ENCODE assay signal across 10 cellular contexts in the genomic region with DNA sequence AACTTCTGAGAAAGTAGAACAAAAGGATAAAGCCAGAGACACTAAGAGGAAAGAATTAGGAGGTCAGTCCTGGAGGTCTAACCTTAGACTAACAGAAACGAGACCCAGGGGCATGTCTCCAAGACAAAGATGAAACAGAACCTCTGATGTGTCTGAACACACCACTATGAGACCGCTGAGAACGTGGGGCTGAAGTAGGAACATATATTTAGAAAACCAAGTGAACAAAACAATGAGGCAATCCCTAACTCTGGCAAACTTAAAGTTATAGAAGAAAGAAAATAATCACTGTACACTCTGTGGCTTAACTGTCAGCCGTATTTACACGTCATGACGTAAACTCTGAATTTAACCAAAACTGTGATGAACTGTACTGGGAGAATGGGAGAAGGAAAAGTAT. TPM values are rescaled to one million over a fixed set of nuclear protein-coding genes. Genes with fewer than 3 reads are reported as not detected.
DNase-seq lines count a peak whose midpoint lies in the region; ATAC-seq, FAIRE-seq and TF ChIP-seq lines count a peak whose summit lies in the region.
"Had no signal": no experiment of that assay in that cellular context is flagged by ENCODE, and none has a peak within 500 bp of the region (broad histone marks: within the 10 kb centered on the region; RNA-seq: fewer than 3 reads in every experiment).

No MANE protein-coding gene starts in this region.

- WGBS in GM23248 (ENCODE audit: low coverage in 1 of 2, low lambda C conversion rate in 2 of 2, missing lambda C conversion rate in 2 of 2), 2 experiments, result 19 to 26% methylated on average over 6 of the region's 6 CpGs
- 68 to 79% (median 76%) methylated on average over 6 of the region's 6 CpGs for WGBS in psoas muscle, 3 donors

- H3K27ac Mint-ChIP-seq in activated T-helper 2 cell treated with anti-CD3 and anti-CD28 coated beads, Interferon-gamma antibody, Interleukin-2, Interleukin-4, amounts not matched to agents 10 μg/mL and 5 μg/mL and 100 μg/mL, durations not matched to agents 14 hours and 24 hours and 36 hours, result peak overlapping the region; percentile 63
- no peak overlapping the region for H3K27ac Mint-ChIP-seq in stimulated activated naive B cell treated with anti-CD40 and anti-IgM and Interleukin-4, amounts not matched to agents 10 μg/mL and 1 μg/mL and 100 μg/mL, for 72 hours
- H3K27ac Mint-ChIP-seq in T-cell, result no peak overlapping the region
- H3K27ac Mint-ChIP-seq: CD4-positive, alpha-beta T cell had no signal

- TF ChIP-seq CTCF in fibroblast of the aortic adventitia (IDR thresholded peaks at IDR 0.05; ENCODE audit: insufficient read depth, low read length) (no peak), psoas muscle (IDR thresholded peaks at IDR 0.05) (no peak)

- H3K4me3 Mint-ChIP-seq in activated T-helper 2 cell treated with anti-CD3 and anti-CD28 coated beads, Interferon-gamma antibody, Interleukin-2, Interleukin-4, amounts not matched to agents 10 μg/mL and 5 μg/mL and 100 μg/mL, durations not matched to agents 14 hours and 24 hours and 36 hours (ENCODE audit: low read depth), result no peak overlapping the region
- H3K4me3 Mint-ChIP-seq in stimulated activated naive B cell treated with anti-CD40 and anti-IgM and Interleukin-4, amounts not matched to agents 10 μg/mL and 1 μg/mL and 100 μg/mL, for 72 hours, result no peak overlapping the region
- no peak overlapping the region for H3K4me3 Mint-ChIP-seq in T-cell
- H3K4me3 Mint-ChIP-seq: CD4-positive, alpha-beta T cell had no signal

- H3K4me1 ChIP-seq in GM23248 (ENCODE audit: insufficient read depth) (peaks cover 77% of the 10 kb centered on the region), psoas muscle (peaks cover 40% of the 10 kb centered on the region)

- H3K4me3 ChIP-seq in GM23248 (peak overlapping the region; percentile 20), fibroblast of the aortic adventitia (ENCODE audit: low read depth, low read length) (no peak overlapping the region), psoas muscle (no peak overlapping the region)

- CTCF ChIA-PET in T-cell (lab: Charles Lee), result no interaction called here

- intact Hi-C loops in activated T-helper 2 cell treated with anti-CD3 and anti-CD28 coated beads, Interferon-gamma antibody, Interleukin-2, Interleukin-4, amounts not matched to agents 10 μg/mL and 5 μg/mL and 100 μg/mL, durations not matched to agents 14 hours and 24 hours and 36 hours (cut with micrococcal nuclease), result no loop called here
- intact Hi-C loops in psoas muscle (cut with DNase I), result loop anchor here in 1 of 2 donors (2.0 kb wide), 1 partner anchor 26 kb away; no protein-coding TSS in a partner anchor

- peaks cover 85% of the 10 kb centered on the region for H3K79me2 ChIP-seq in GM23248 (ENCODE audit: insufficient read depth)

- H3K27ac ChIP-seq in GM23248, result peak overlapping the region; percentile 99
- peak overlapping the region; percentile 34 for H3K27ac ChIP-seq in psoas muscle

- POLR2A ChIA-PET in T-cell (lab: Charles Lee), result interaction anchor here in 1 of 2 donors (0.7 kb wide), 1 partner anchor 12 kb away, joined by 3 read pairs; no protein-coding TSS in a partner anchor

- no peaks in the 10 kb centered on the region for H3K27me3 Mint-ChIP-seq in activated T-helper 2 cell treated with anti-CD3 and anti-CD28 coated beads, Interferon-gamma antibody, Interleukin-2, Interleukin-4, amounts not matched to agents 10 μg/mL and 5 μg/mL and 100 μg/mL, durations not matched to agents 14 hours and 24 hours and 36 hours (ENCODE audit: low read depth)
- H3K27me3 Mint-ChIP-seq in stimulated activated naive B cell treated with anti-CD40 and anti-IgM and Interleukin-4, amounts not matched to agents 10 μg/mL and 1 μg/mL and 100 μg/mL, for 72 hours, result no peaks in the 10 kb centered on the region
- no peaks in the 10 kb centered on the region for H3K27me3 Mint-ChIP-seq in T-cell
- H3K27me3 Mint-ChIP-seq: CD4-positive, alpha-beta T cell had no signal

- no peaks in the 10 kb centered on the region for H3K9me2 ChIP-seq in GM23248 (ENCODE audit: insufficient read depth)

- peak overlapping the region; percentile 81 for H3K9ac ChIP-seq in GM23248

- H3K36me3 Mint-ChIP-seq in activated T-helper 2 cell treated with anti-CD3 and anti-CD28 coated beads, Interferon-gamma antibody, Interleukin-2, Interleukin-4, amounts not matched to agents 10 μg/mL and 5 μg/mL and 100 μg/mL, durations not matched to agents 14 hours and 24 hours and 36 hours (ENCODE audit: low read depth), result peaks cover 56% of the 10 kb centered on the region
- H3K36me3 Mint-ChIP-seq in stimulated activated naive B cell treated with anti-CD40 and anti-IgM and Interleukin-4, amounts not matched to agents 10 μg/mL and 1 μg/mL and 100 μg/mL, for 72 hours, result peaks cover 56 to 58% of the 10 kb centered on the region in 2 donors
- peaks cover 43% of the 10 kb centered on the region for H3K36me3 Mint-ChIP-seq in T-cell

- peaks cover 78% of the 10 kb centered on the region for H3F3A ChIP-seq in GM23248 (ENCODE audit: insufficient read depth)

- H2AFZ ChIP-seq in GM23248, result no peak overlapping the region

- no peaks in the 10 kb centered on the region for H4K20me1 ChIP-seq in GM23248 (ENCODE audit: insufficient read depth)

- DNase-seq in GM23248 (peak; percentile 49), fibroblast of the aortic adventitia (ENCODE audit: low read depth) (peak; percentile 40), psoas muscle (no peak), NCI-H2029 treated with DMSO at 0.1 percent for 48 hours (lab: John Stamatoyannopoulos, UW) (no peak), urothelium cell line (ENCODE audit: low spot score) (no peak), T-cell (no peak)
- DNase-seq in activated T-helper 2 cell treated with anti-CD3 and anti-CD28 coated beads, Interferon-gamma antibody, Interleukin-2, Interleukin-4, amounts not matched to agents 10 μg/mL and 5 μg/mL and 100 μg/mL, durations not matched to agents 14 hours and 24 hours and 36 hours (ENCODE audit: low spot score), result no peak
- DNase-seq in stimulated activated naive B cell treated with anti-CD40 and anti-IgM and Interleukin-4, amounts not matched to agents 10 μg/mL and 1 μg/mL and 100 μg/mL, for 72 hours, result no peak
- DNase-seq: activated T-cell treated with anti-CD3 and anti-CD28 coated beads, Interleukin-2, amount 50 U/mL, for 48 hours; CD4-positive, alpha-beta T cell had no signal

- ATAC-seq in psoas muscle (no peak), T-cell (replicated peaks in 1 of 4) (no peak)
- ATAC-seq in stimulated activated naive B cell treated with anti-CD40 and anti-IgM and Interleukin-4, amounts not matched to agents 10 μg/mL and 1 μg/mL and 100 μg/mL, for 72 hours (replicated peaks), result no peak

- H3K27me3 ChIP-seq in GM23248 (replicated peaks; ENCODE audit: insufficient read depth) (no peaks in the 10 kb centered on the region), psoas muscle (ENCODE audit: insufficient read depth in 3 of 3, low read length in 2 of 3) (no peaks in the 10 kb centered on the region)

- H3K9me3 ChIP-seq in GM23248 (ENCODE audit: low read depth), result no peaks in the 10 kb centered on the region
- H3K9me3 ChIP-seq in psoas muscle, result no peaks in the 10 kb centered on the region

- FAIRE-seq in urothelium cell line (lab: Jason Lieb, UNC), result no peak

- H3K4me2 ChIP-seq in GM23248 (ENCODE audit: unreplicated experiment), result peak overlapping the region; percentile 63

- H3K9me3 Mint-ChIP-seq in activated T-helper 2 cell treated with anti-CD3 and anti-CD28 coated beads, Interferon-gamma antibody, Interleukin-2, Interleukin-4, amounts not matched to agents 10 μg/mL and 5 μg/mL and 100 μg/mL, durations not matched to agents 14 hours and 24 hours and 36 hours, result no peaks in the 10 kb centered on the region
- H3K9me3 Mint-ChIP-seq in stimulated activated naive B cell treated with anti-CD40 and anti-IgM and Interleukin-4, amounts not matched to agents 10 μg/mL and 1 μg/mL and 100 μg/mL, for 72 hours, result no peaks in the 10 kb centered on the region
- H3K9me3 Mint-ChIP-seq in T-cell, result no peaks in the 10 kb centered on the region
- H3K9me3 Mint-ChIP-seq: CD4-positive, alpha-beta T cell had no signal

- in situ Hi-C loops in GM23248 (cut with MboI), result no loop called here

- peaks cover 45% of the 10 kb centered on the region for H3K36me3 ChIP-seq in GM23248 (ENCODE audit: low read depth)
- H3K36me3 ChIP-seq in psoas muscle (ENCODE audit: insufficient read depth in 1 of 2, low read depth in 1 of 2), result peaks cover 3 to 62% of the 10 kb centered on the region in 2 donors

- peaks cover 33% of the 10 kb centered on the region for H3K4me1 Mint-ChIP-seq in activated T-helper 2 cell treated with anti-CD3 and anti-CD28 coated beads, Interferon-gamma antibody, Interleukin-2, Interleukin-4, amounts not matched to agents 10 μg/mL and 5 μg/mL and 100 μg/mL, durations not matched to agents 14 hours and 24 hours and 36 hours (ENCODE audit: low read depth)
- peaks cover 20 to 36% of the 10 kb centered on the region in 2 donors for H3K4me1 Mint-ChIP-seq in stimulated activated naive B cell treated with anti-CD40 and anti-IgM and Interleukin-4, amounts not matched to agents 10 μg/mL and 1 μg/mL and 100 μg/mL, for 72 hours
- H3K4me1 Mint-ChIP-seq in T-cell, result peaks cover 26 to 41% (median 31%) of the 10 kb centered on the region in 3 donors

RNA-seq across cellular contexts. Expression of a gene that starts 17.9 kb away (rescaled TPM):
- 97.0 and 117 TPM in 2 replicates for total RNA-seq in GM23248 (2014; rRNA removed; shearing (Covaris generic))
- polyA plus RNA-seq in GM23248 (2016; fragmentation: Nextera tagmentation; extraction: Ambion mirVana), result 81.1 and 83.4 TPM in 2 replicates
- total RNA-seq in activated T-helper 2 cell treated with anti-CD3 and anti-CD28 coated beads, Interferon-gamma antibody, Interleukin-2, Interleukin-4, amounts not matched to agents 10 μg/mL and 5 μg/mL and 100 μg/mL, durations not matched to agents 14 hours and 24 hours and 36 hours, result 51.5 and 54.4 TPM in 2 replicates
- 90.9 and 91.7 TPM in 2 replicates for total RNA-seq in fibroblast of the aortic adventitia (ENCODE audit: low replicate concordance)
- total RNA-seq in psoas muscle, result 10 to 100 TPM; 13.0 to 21.8 (median 17.9) TPM
- polyA plus RNA-seq in psoas muscle, result 10 to 100 TPM in 2 of 3 donors, 1 to 10 TPM in 1; 7.4 to 16.0 (median 11.6) TPM
- total RNA-seq in T-cell, result 10 to 100 TPM; 28.1 to 30.8 (median 28.6) TPM

RNA-seq across cellular contexts. Expression of a gene that starts 18.2 kb away (rescaled TPM):
- total RNA-seq in GM23248 (2014; rRNA removed; shearing (Covaris generic)), result 32.0 and 34.7 TPM in 2 replicates
- 34.3 and 38.3 TPM in 2 replicates for polyA plus RNA-seq in GM23248 (2016; fragmentation: Nextera tagmentation; extraction: Ambion mirVana)
- total RNA-seq in activated T-helper 2 cell treated with anti-CD3 and anti-CD28 coated beads, Interferon-gamma antibody, Interleukin-2, Interleukin-4, amounts not matched to agents 10 μg/mL and 5 μg/mL and 100 μg/mL, durations not matched to agents 14 hours and 24 hours and 36 hours, result 30.6 and 31.2 TPM in 2 replicates
- total RNA-seq in fibroblast of the aortic adventitia (ENCODE audit: low replicate concordance), result 28.1 and 43.0 TPM in 2 replicates
- total RNA-seq in psoas muscle, result 10 to 100 TPM; 41.7 to 50.8 (median 46.3) TPM
- polyA plus RNA-seq in psoas muscle, result 10 to 100 TPM; 13.5 to 45.0 (median 14.4) TPM
- 10 to 100 TPM; 34.4 to 49.9 (median 43.5) TPM for total RNA-seq in T-cell

Comparison
In these comparisons a context has a peak if more than half of its experiments do, and no peak if none do; other contexts are left out.
1. DNase-seq: peak in GM23248 (single experiment) and fibroblast of the aortic adventitia (single experiment); none in activated T-helper 2 cell treated with anti-CD3 and anti-CD28 coated beads, Interferon-gamma antibody, Interleukin-2, Interleukin-4, amounts not matched to agents 10 μg/mL and 5 μg/mL and 100 μg/mL, durations not matched to agents 14 hours and 24 hours and 36 hours (single experiment), psoas muscle (0 of 2), NCI-H2029 treated with DMSO at 0.1 percent for 48 hours (single experiment), urothelium cell line (single experiment), stimulated activated naive B cell treated with anti-CD40 and anti-IgM and Interleukin-4, amounts not matched to agents 10 μg/mL and 1 μg/mL and 100 μg/mL, for 72 hours (single experiment) and T-cell (0 of 34).